In genomic region chr14:54488646-54489317, GRCh38 we compare ENCODE assay signal across 8 cellular contexts. TPM values are rescaled to one million over a fixed set of nuclear protein-coding genes. Genes with fewer than 3 reads are reported as not detected.
DNase-seq lines count a peak whose midpoint lies in the region; ATAC-seq and TF ChIP-seq lines count a peak whose summit lies in the region.

Gene GMFB (minus strand): TSS chr14:54488980. CDS start chr14:54488927, 53 bp downstream.

- peak within 1 kb of the TSS; percentile 87 for H3K27ac ChIP-seq in angular gyrus (ENCODE audit: low read depth, low read length)
- H3K27ac ChIP-seq in right atrium auricular region: peak within 1 kb of the TSS; percentile 95
- H3K27ac ChIP-seq in vagina: peak within 1 kb of the TSS; percentile 91

- intact Hi-C loops in vagina (cut with DNase I): no loop called here

- H3K27me3 ChIP-seq in right atrium auricular region (no peaks in the 10 kb centered on the region), vagina (no peaks in the 10 kb centered on the region)

- H3K36me3 ChIP-seq in right atrium auricular region: no peaks in the 10 kb centered on the region
- H3K36me3 ChIP-seq in vagina: no peaks in the 10 kb centered on the region

- ATAC-seq in GM18499 (IDR thresholded peaks at IDR 0.05; ENCODE audit: insufficient read depth, unreplicated experiment): peak; percentile 68
- peak; percentile 75 for ATAC-seq in HG02943 (IDR thresholded peaks at IDR 0.05; ENCODE audit: low read depth, unreplicated experiment)

- H3K4me1 ChIP-seq in right atrium auricular region (peaks cover 0 to 47% of the 10 kb centered on the region in 2 donors), vagina (peaks cover 54% of the 10 kb centered on the region)

- H3K9me3 ChIP-seq in right atrium auricular region: no peaks in the 10 kb centered on the region
- no peaks in the 10 kb centered on the region for H3K9me3 ChIP-seq in vagina

- peak within 1 kb of the TSS; percentile 64 to 79 for H3K4me3 ChIP-seq in right atrium auricular region
- H3K4me3 ChIP-seq in vagina: peak within 1 kb of the TSS; percentile 69 to 85

- peak in 1 of 2 donors; percentile 59 for TF ChIP-seq CTCF in right atrium auricular region (IDR thresholded peaks at IDR 0.05)
- peak in 2 of 3 experiments; percentile 3 to 26 for TF ChIP-seq CTCF in vagina (IDR thresholded peaks at IDR 0.05)

- DNase-seq in NCI-H187 (lab: John Stamatoyannopoulos, UW): peak; percentile 66 to 81
- DNase-seq in T-helper 2 cell: peak; percentile 78 to 96 (median 82)
- DNase-seq in right atrium auricular region (ENCODE audit: low spot score): peak; percentile 94
- DNase-seq in putamen (ENCODE audit: low spot score): peak; percentile 90
- peak in 1 of 2 donors; percentile 91 for DNase-seq in vagina (ENCODE audit: extremely low spot score in 2 of 2)

- peak in 1 of 2 donors; percentile 66 for TF ChIP-seq POLR2A in vagina (IDR thresholded peaks at IDR 0.05)

RNA-seq across cellular contexts. Expression of gene GMFB, which starts in this region (rescaled TPM):
- total RNA-seq in right atrium auricular region (10 to 100 TPM; 28.0 to 29.4 TPM), vagina (24.1 TPM)
